ENCODE assay signal across 26 cellular contexts in genomic region chr16:59591480-59591879, GRCh38.
DNase-seq lines count a peak whose midpoint lies in the region; FAIRE-seq and TF ChIP-seq lines count a peak whose summit lies in the region.
"Had no signal": no experiment of that assay in that cellular context is flagged by ENCODE, and none has a peak within 500 bp of the region (broad histone marks: within the 10 kb centered on the region; RNA-seq: fewer than 3 reads in every experiment).

No MANE protein-coding gene starts in this region.

- no peaks in the 10 kb centered on the region for H3K27me3 ChIP-seq in cardiac muscle cell
- H3K27me3 ChIP-seq in left ventricle myocardium inferior (ENCODE audit: low read depth): no peaks in the 10 kb centered on the region
- no peaks in the 10 kb centered on the region for H3K27me3 ChIP-seq in OCI-LY3 (ENCODE audit: low read depth, low read length)
- H3K27me3 ChIP-seq: Peyer's patch, SJSA1, upper lobe of right lung had no signal

- H3K4me3 ChIP-seq in cardiac muscle cell (no peak overlapping the region), left ventricle myocardium inferior (no peak overlapping the region), OCI-LY3 (ENCODE audit: low read length) (no peak overlapping the region)
- H3K4me3 ChIP-seq: mucosa of descending colon, Peyer's patch, prostate gland, SJSA1, upper lobe of right lung had no signal

- H3K4me2 ChIP-seq in OCI-LY3 (ENCODE audit: low read length): peak overlapping the region; percentile 12; the same call in 1 of the 2 replicates

- H2AFZ ChIP-seq in OCI-LY3 (ENCODE audit: low read depth, low read length): no peak overlapping the region

- DNase-seq in cardiac muscle cell (ENCODE audit: low read depth in 1 of 2, low spot score in 1 of 2) (peak in 1 of 2 donors; percentile 13), left ventricle myocardium inferior (no peak), fibroblast of gingiva (ENCODE audit: low read depth) (peak; percentile 55), SIG-M5 treated with dmso at 0.1 percent for 504 hours (lab: John Stamatoyannopoulos, UW; ENCODE audit: unreplicated experiment) (no peak), GM12892 (ENCODE audit: insufficient read length) (no peak), glomerular visceral epithelial cell (ENCODE audit: extremely low spot score) (no peak), H54 (ENCODE audit: insufficient read length, low spot score) (no peak)
- DNase-seq: activated CD4-positive, alpha-beta T cell treated with anti-CD3 and anti-CD28 coated beads, Interleukin-2, amount 50 U/mL, for 4 hours; activated CD8-positive, alpha-beta memory T cell treated with anti-CD3 and anti-CD28 coated beads, Interleukin-2, amount 50 U/mL, for 48 hours; activated effector memory CD4-positive, alpha-beta T cell treated with anti-CD3 and anti-CD28 coated beads, Interleukin-2, amount 50 U/mL, for 16 hours; caudate nucleus; CD4-positive, alpha-beta T cell; foreskin melanocyte; GDM1; hypothalamus; mucosa of descending colon; NCI-H1105; NCI-H2081 treated with DMSO at 0.1 percent for 48 hours; Peyer's patch; substantia nigra; T-helper 2 cell; upper lobe of right lung had no signal

- TF ChIP-seq POLR2A in GM12892 (IDR thresholded peaks at IDR 0.05; ENCODE audit: low read depth, low read length) (no peak), H54 (IDR thresholded peaks at IDR 0.05; ENCODE audit: low read depth, low read length) (no peak)

- intact Hi-C loops in left ventricle myocardium inferior (cut with micrococcal nuclease): no loop called here

- H3K27ac ChIP-seq in cardiac muscle cell (no peak overlapping the region), left ventricle myocardium inferior (replicated peaks) (no peak overlapping the region), OCI-LY3 (ENCODE audit: low read length) (peak overlapping the region; percentile 95; the same call in 1 of the 2 replicates)
- H3K27ac ChIP-seq: Peyer's patch, prostate gland, SJSA1, upper lobe of right lung had no signal

- TF ChIP-seq CTCF in cardiac muscle cell (IDR thresholded peaks at IDR 0.05; ENCODE audit: low read depth, low read length) (peak; percentile 14), left ventricle myocardium inferior (IDR thresholded peaks at IDR 0.05; ENCODE audit: borderline replicate concordance) (no peak), OCI-LY3 (IDR thresholded peaks at IDR 0.05; ENCODE audit: low read depth, low read length) (peak; percentile 45)

- no peaks in the 10 kb centered on the region for H4K20me1 ChIP-seq in OCI-LY3 (ENCODE audit: insufficient read depth, low read length)

- no peaks in the 10 kb centered on the region for H3K36me3 ChIP-seq in cardiac muscle cell
- H3K36me3 ChIP-seq in left ventricle myocardium inferior: no peaks in the 10 kb centered on the region
- H3K36me3 ChIP-seq in OCI-LY3 (replicated peaks; ENCODE audit: low read depth, low read length): peaks cover 20% of the 10 kb centered on the region
- H3K36me3 ChIP-seq: Peyer's patch, prostate gland, SJSA1, upper lobe of right lung had no signal

- no peaks in the 10 kb centered on the region for H3K79me2 ChIP-seq in OCI-LY3 (ENCODE audit: low read length)

- H3K4me1 ChIP-seq in cardiac muscle cell (ENCODE audit: low read depth) (peaks cover 6% of the 10 kb centered on the region), left ventricle myocardium inferior (no peaks in the 10 kb centered on the region), OCI-LY3 (ENCODE audit: low read length) (peaks cover 48% of the 10 kb centered on the region)
- H3K4me1 ChIP-seq: Peyer's patch, prostate gland, upper lobe of right lung had no signal

- H3K9ac ChIP-seq in OCI-LY3 (ENCODE audit: low read length): no peak overlapping the region

- H3K9me3 ChIP-seq in cardiac muscle cell (ENCODE audit: low read depth) (no peaks in the 10 kb centered on the region), left ventricle myocardium inferior (replicated peaks) (no peaks in the 10 kb centered on the region), OCI-LY3 (ENCODE audit: insufficient read depth, low read length) (no peaks in the 10 kb centered on the region)
- H3K9me3 ChIP-seq: Peyer's patch, prostate gland, SJSA1, upper lobe of right lung had no signal

- FAIRE-seq in GM12892 (lab: Jason Lieb, UNC): no peak
- no peak for FAIRE-seq in H54 (lab: Jason Lieb, UNC)
- FAIRE-seq: islet of Langerhans had no signal
